28 cellular contexts compared by ENCODE assay signal in the genomic region with DNA sequence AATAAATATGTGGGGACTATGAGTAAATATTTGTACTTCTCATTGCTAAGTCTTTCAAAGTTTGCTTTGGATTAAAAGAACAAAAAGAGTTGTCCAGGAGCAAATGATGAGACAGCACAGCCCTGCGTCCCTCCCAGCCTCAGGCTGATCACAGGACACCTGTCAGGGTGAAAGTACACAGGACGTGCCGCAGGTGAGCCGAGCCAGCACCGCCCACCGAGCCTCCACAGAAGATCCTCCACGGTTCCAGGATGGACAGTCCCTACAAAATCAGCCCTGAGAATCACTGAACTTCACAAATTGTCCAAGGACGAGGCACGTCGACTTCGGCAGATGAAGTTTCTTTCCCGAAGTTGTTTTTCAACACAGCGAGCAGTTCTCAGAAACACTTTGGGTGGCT.
"Had no signal": no experiment of that assay in that cellular context is flagged by ENCODE, and none has a peak within 500 bp of the region (broad histone marks: within the 10 kb centered on the region; RNA-seq: fewer than 3 reads in every experiment).

No MANE protein-coding gene starts in this region.

- H3K9me3 ChIP-seq: adrenal gland, ascending aorta, gastrocnemius medialis had no signal

- H3K4me3 ChIP-seq: adrenal gland, ascending aorta, coronary artery, dorsolateral prefrontal cortex, gastrocnemius medialis, heart left ventricle had no signal

- H3K27me3 ChIP-seq: adrenal gland, ascending aorta, brain microvascular endothelial cell, gastrocnemius medialis had no signal

- H3K4me1 ChIP-seq: adrenal gland, ascending aorta, gastrocnemius medialis, heart left ventricle had no signal

- H3K36me3 ChIP-seq: adrenal gland, ascending aorta, brain microvascular endothelial cell, gastrocnemius medialis, heart left ventricle had no signal

- H3K27ac ChIP-seq: adrenal gland, ascending aorta, brain microvascular endothelial cell, coronary artery, dorsolateral prefrontal cortex, gastrocnemius medialis, heart left ventricle had no signal

- DNase-seq: activated CD4-positive, alpha-beta memory T cell treated with anti-CD3 and anti-CD28 coated beads for 36 hours; activated CD4-positive, alpha-beta T cell treated with anti-CD3 and anti-CD28 coated beads for 36 hours; activated CD4-positive, alpha-beta T cell treated with anti-CD3 and anti-CD28 coated beads, Interleukin-2, amount 10 ng/mL, durations not matched to agents 24 days and 14 days; activated CD4-positive, CD25-positive, alpha-beta regulatory T cell; activated CD4-positive, CD25-positive, alpha-beta regulatory T cell treated with anti-CD3 and anti-CD28 coated beads, Interleukin-2, amount 50 U/mL, for 72 hours; activated CD8-positive, alpha-beta memory T cell treated with anti-CD3 and anti-CD28 coated beads, Interleukin-2, amount 10 ng/mL, durations not matched to agents 7 days and 5 days; activated CD8-positive, alpha-beta memory T cell treated with anti-CD3 and anti-CD28 coated beads, Interleukin-2, amount 50 U/mL, for 4 hours; activated CD8-positive, alpha-beta T cell treated with anti-CD3 and anti-CD28 coated beads, Interleukin-2, amount 10 ng/mL, durations not matched to agents 7 days and 5 days; activated effector memory CD4-positive, alpha-beta T cell treated with anti-CD3 and anti-CD28 coated beads, Interleukin-2, amount 50 U/mL, for 16 hours; activated naive CD4-positive, alpha-beta T cell treated with anti-CD3 and anti-CD28 coated beads for 36 hours; activated naive CD8-positive, alpha-beta T cell treated with anti-CD3 and anti-CD28 coated beads for 36 hours; activated naive CD8-positive, alpha-beta T cell treated with anti-CD3 and anti-CD28 coated beads, Interleukin-2, amount 50 U/mL, for 24 hours; activated T-cell treated with anti-CD3 and anti-CD28 coated beads, Interleukin-2, amount 50 U/mL, for 1 hour; activated T-cell treated with anti-CD3 and anti-CD28 coated beads, Interleukin-2, amount 50 U/mL, for 48 hours; adrenal gland; amygdala; brain microvascular endothelial cell; effector memory CD4-positive, alpha-beta T cell; endodermal cell; foreskin fibroblast; gastrocnemius medialis; glutamatergic neuron; T-helper 2 cell had no signal

- ATAC-seq: activated CD4-positive, alpha-beta T cell treated with anti-CD3 and anti-CD28 coated beads for 36 hours; activated CD8-positive, alpha-beta memory T cell treated with anti-CD3 and anti-CD28 coated beads, Interleukin-2, amount 10 ng/mL, durations not matched to agents 7 days and 5 days; activated CD8-positive, alpha-beta T cell treated with anti-CD3 and anti-CD28 coated beads, Interleukin-2, amount 10 ng/mL, durations not matched to agents 7 days and 5 days; activated naive CD8-positive, alpha-beta T cell treated with anti-CD3 and anti-CD28 coated beads, Interleukin-2, amount 50 U/mL, for 24 hours; esophagus mucosa; gastrocnemius medialis; heart left ventricle had no signal
